Comparison of ENCODE assay signal across 8 cellular contexts in the genomic region with DNA sequence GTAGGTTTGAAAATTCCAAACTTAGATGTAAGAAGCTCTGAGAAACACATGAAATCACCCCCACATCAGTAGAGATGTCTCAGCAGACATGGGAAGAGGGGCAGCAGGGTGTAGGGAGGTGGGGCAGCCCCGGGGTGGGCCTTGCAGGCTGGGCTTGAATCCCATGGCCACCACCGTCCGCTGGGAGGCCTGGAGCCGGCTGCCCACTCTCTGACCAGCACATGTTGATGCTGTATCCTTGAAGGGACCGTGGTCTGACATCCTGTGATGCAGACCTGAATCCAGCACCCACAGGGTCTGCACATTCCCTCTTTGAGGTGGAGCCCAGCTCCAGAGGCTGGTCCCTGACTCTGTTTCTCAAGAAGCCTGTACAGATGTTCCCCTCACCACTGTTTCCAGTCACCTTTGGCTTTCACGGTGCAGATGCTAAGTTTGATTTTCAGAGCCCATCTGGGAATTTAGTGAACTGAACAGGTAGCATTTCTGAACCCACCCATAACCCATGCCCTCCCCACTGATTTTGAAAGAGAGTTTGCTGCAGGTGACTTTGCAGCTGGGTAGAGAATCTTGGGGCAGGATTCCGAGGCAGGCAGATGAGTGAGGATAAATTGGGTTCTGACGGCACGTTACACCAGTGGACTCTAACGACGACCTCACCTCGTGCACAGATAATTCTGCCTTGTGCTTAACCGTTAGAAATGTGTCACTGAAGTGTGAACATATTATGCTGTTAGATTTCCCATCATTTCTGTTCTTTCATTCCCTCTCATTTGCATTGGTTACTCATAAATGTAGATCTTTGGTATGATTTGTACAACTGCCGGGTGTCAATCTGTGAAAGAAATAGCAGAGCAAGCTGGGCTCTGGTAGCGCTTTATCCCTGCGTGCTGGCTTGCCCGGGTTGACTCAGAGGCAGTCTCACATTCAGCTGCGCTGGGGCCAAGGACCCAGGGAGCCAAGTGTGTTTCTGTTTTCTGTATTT. TPM values are rescaled to one million over a fixed set of nuclear protein-coding genes. Genes with fewer than 3 reads are reported as not detected.
A peak's percentile ranks its signal among the peaks of the same experiment; 100 is the strongest.
DNase-seq lines count a peak whose midpoint lies in the region; ATAC-seq, FAIRE-seq and TF ChIP-seq lines count a peak whose summit lies in the region.

No MANE protein-coding gene starts in this region.

- ATAC-seq in GM18858 (IDR thresholded peaks at IDR 0.05; ENCODE audit: unreplicated experiment) = peak; percentile 84
- ATAC-seq in HG02973 (IDR thresholded peaks at IDR 0.05; ENCODE audit: unreplicated experiment) = peak; percentile 80
- peak; percentile 71 for ATAC-seq in activated CD4-positive, alpha-beta T cell treated with anti-CD3 and anti-CD28 coated beads for 36 hours
- peak; percentile 65 for ATAC-seq in mucosa of descending colon
- ATAC-seq in foreskin keratinocyte = no peak

- H3K9me3 Mint-ChIP-seq in activated CD4-positive, alpha-beta T cell treated with anti-CD3 and anti-CD28 coated beads for 36 hours (ENCODE audit: low read depth) = no peaks in the 10 kb centered on the region

- H3K4me1 ChIP-seq in mucosa of descending colon (ENCODE audit: low read depth) (no peaks in the 10 kb centered on the region), foreskin keratinocyte (no peaks in the 10 kb centered on the region)

- peaks cover 20% of the 10 kb centered on the region for H3K27me3 ChIP-seq in foreskin keratinocyte

- no peak overlapping the region for H3K4me3 ChIP-seq in mucosa of descending colon

- H3K36me3 Mint-ChIP-seq in activated CD4-positive, alpha-beta T cell treated with anti-CD3 and anti-CD28 coated beads for 36 hours (ENCODE audit: low read depth) = peaks cover 85% of the 10 kb centered on the region

- FAIRE-seq in RCC 7860 (lab: Jason Lieb, UNC) = no peak

- peak; percentile 93 for DNase-seq in activated CD4-positive, alpha-beta T cell treated with anti-CD3 and anti-CD28 coated beads for 36 hours
- DNase-seq in mucosa of descending colon = no peak
- no peak for DNase-seq in NCI-H2081 treated with DMSO at 0.1 percent for 48 hours (lab: John Stamatoyannopoulos, UW)
- DNase-seq in foreskin keratinocyte = no peak
- DNase-seq in NCI-H526 (lab: John Stamatoyannopoulos, UW) = no peak
- no peak for DNase-seq in RCC 7860 (ENCODE audit: low spot score)

- intact Hi-C loops in activated CD4-positive, alpha-beta T cell treated with anti-CD3 and anti-CD28 coated beads for 36 hours (cut with DNase I, micrococcal nuclease) = loop anchor here (1.0 to 5.0 kb wide), 12 partner anchors 8 to 772 kb away; partner anchors contain the start of gene IKZF1 (in 1 of the 2)
- intact Hi-C loops in mucosa of descending colon (cut with DNase I, micrococcal nuclease) = no loop called here

- peak overlapping the region; percentile 61 for H3K4me3 Mint-ChIP-seq in activated CD4-positive, alpha-beta T cell treated with anti-CD3 and anti-CD28 coated beads for 36 hours

- POLR2A ChIA-PET in activated CD4-positive, alpha-beta T cell treated with anti-CD3 and anti-CD28 coated beads for 36 hours (lab: Charles Lee) = interaction anchor here (0.6 to 5.4 kb wide), 22 partner anchors 9 to 194 kb away, joined by 3 to 86 read pairs (median 5); no protein-coding TSS in a partner anchor

- no peaks in the 10 kb centered on the region for H3K9me3 ChIP-seq in mucosa of descending colon

- H3K27me3 Mint-ChIP-seq in activated CD4-positive, alpha-beta T cell treated with anti-CD3 and anti-CD28 coated beads for 36 hours = no peaks in the 10 kb centered on the region

- peaks cover 97% of the 10 kb centered on the region for H3K4me1 Mint-ChIP-seq in activated CD4-positive, alpha-beta T cell treated with anti-CD3 and anti-CD28 coated beads for 36 hours

- H3K36me3 ChIP-seq in mucosa of descending colon (ENCODE audit: low read depth) = no peaks in the 10 kb centered on the region

- CTCF ChIA-PET in activated CD4-positive, alpha-beta T cell treated with anti-CD3 and anti-CD28 coated beads for 36 hours (lab: Charles Lee) = interaction anchor here (0.6 to 5.1 kb wide), 16 partner anchors 9 to 258 kb away, joined by 3 to 49 read pairs (median 8); partner anchors contain the start of gene IKZF1

- H3K27ac Mint-ChIP-seq in activated CD4-positive, alpha-beta T cell treated with anti-CD3 and anti-CD28 coated beads for 36 hours = peak overlapping the region; percentile 100

- H3K27ac ChIP-seq in foreskin keratinocyte = no peak overlapping the region

- TF ChIP-seq CTCF in mucosa of descending colon (IDR thresholded peaks at IDR 0.05) = no peak
- no peak for TF ChIP-seq CTCF in foreskin keratinocyte (conservative IDR thresholded peaks at IDR 0.05)

RNA-seq across cellular contexts. Expression of gene IKZF1, which starts 45.7 kb away (rescaled TPM):
- total RNA-seq in activated CD4-positive, alpha-beta T cell treated with anti-CD3 and anti-CD28 coated beads for 36 hours = 100 to 1,000 TPM; 245 to 260 TPM
- total RNA-seq in mucosa of descending colon = 10 to 100 TPM in 1 of 3 donors, 1 to 10 TPM in 2; 7.8 to 14.9 (median 8.8) TPM
- not detected in 2 replicates for total RNA-seq in foreskin keratinocyte
- not detected in 2 replicates for polyA plus RNA-seq in foreskin keratinocyte

Comparison
In these comparisons a context has a peak if more than half of its experiments do, and no peak if none do; other contexts are left out.
1. RNA of gene IKZF1, which starts 45.7 kb away (total RNA-seq): 245 to 260 TPM in activated CD4-positive, alpha-beta T cell treated with anti-CD3 and anti-CD28 coated beads for 36 hours; 7.8 to 14.9 TPM in mucosa of descending colon and not detected in foreskin keratinocyte; every median in the first group is over 10 times any median in the second.
2. intact Hi-C loops: an anchor here in activated CD4-positive, alpha-beta T cell treated with anti-CD3 and anti-CD28 coated beads for 36 hours (1.0 to 5.0 kb wide); none called in mucosa of descending colon.